ENCODE assay signal across 10 cellular contexts in genomic region chr4:169272265-169272886, GRCh38. TPM values are rescaled to one million over a fixed set of nuclear protein-coding genes. Genes with fewer than 3 reads are reported as not detected.
DNase-seq lines count a peak whose midpoint lies in the region; ATAC-seq, FAIRE-seq and TF ChIP-seq lines count a peak whose summit lies in the region.
"Had no signal": no experiment of that assay in that cellular context is flagged by ENCODE, and none has a peak within 500 bp of the region (broad histone marks: within the 10 kb centered on the region; RNA-seq: fewer than 3 reads in every experiment).

No MANE protein-coding gene starts in this region.

- H2AFZ ChIP-seq in PC-9: peak overlapping the region; percentile 88; the same call in 1 of the 2 replicates

- H3K27ac ChIP-seq in AG04450 (ENCODE audit: low read depth, low read length) (peak overlapping the region; percentile 13), PC-9 (peak overlapping the region; percentile 64)

- intact Hi-C loops in PC-9 (cut with micrococcal nuclease; ENCODE audit: unreplicated experiment): loop anchor here (1.0 to 5.0 kb wide), 6 partner anchors 11 to 260 kb away; partner anchors contain the start of gene CBR4

- CTCF ChIA-PET in AG04450 (lab: Charles Lee): no interaction called here
- CTCF ChIA-PET in PC-9 (lab: Charles Lee): interaction anchor here (0.6 kb wide), 1 partner anchor 239 kb away, joined by 9 read pairs; no protein-coding TSS in a partner anchor

- peak overlapping the region; percentile 91 for H3K4me2 ChIP-seq in PC-9

- no TSS peak for BruUV-seq in PC-9 (replicated peaks; lab: Mats Ljungman, UMichigan)

- H3K4me3 ChIP-seq in AG04450 (ENCODE audit: low read depth, low read length) (0 out of 2 replicates have a peak overlapping the region, but pooled peaks have one; percentile 17), PC-9 (peak overlapping the region; percentile 91; the same call in 1 of the 2 replicates)

- H3K36me3 ChIP-seq in PC-9 (ENCODE audit: low read depth): no peaks in the 10 kb centered on the region

- no peak for TF ChIP-seq CTCF in AG04450 (IDR thresholded peaks at IDR 0.05; ENCODE audit: low read depth, low read length)
- TF ChIP-seq CTCF in PC-9 (conservative IDR thresholded peaks at IDR 0.05): no peak

- DNase-seq in AG04450 (ENCODE audit: low read depth, low spot score) (peak; percentile 49), GM19239 (ENCODE audit: insufficient read length, low spot score) (no peak), PC-9 (peak; percentile 20 to 84), glomerular visceral epithelial cell (ENCODE audit: extremely low spot score) (peak; percentile 52), LoVo (ENCODE audit: low spot score) (no peak), H4 (ENCODE audit: low spot score) (no peak), NCI-H1930 (lab: John Stamatoyannopoulos, UW) (no peak)
- DNase-seq: GF-D8; stimulated activated CD4-positive, alpha-beta T cell treated with anti-CD3 and anti-CD28 coated beads, Interleukin-4, amount 100 ng/mL, for 4 hours had no signal

- H3F3A ChIP-seq in PC-9 (ENCODE audit: insufficient read depth, low read depth): peaks cover 30% of the 10 kb centered on the region

- ATAC-seq in HG03571 (IDR thresholded peaks at IDR 0.05; ENCODE audit: unreplicated experiment): no peak

- H3K9me3 ChIP-seq in AG04450 (ENCODE audit: control insufficient read depth, insufficient read depth, low read length) (no peaks in the 10 kb centered on the region; the same call in 1 of the 2 replicates), PC-9 (ENCODE audit: insufficient read depth, low read depth) (no peaks in the 10 kb centered on the region)

- peaks cover 32% of the 10 kb centered on the region for H3K79me2 ChIP-seq in PC-9 (ENCODE audit: low read depth)

- no peaks in the 10 kb centered on the region for H3K9me2 ChIP-seq in PC-9 (ENCODE audit: insufficient read depth)

- POLR2A ChIA-PET in AG04450 (lab: Yijun Ruan, JAX): interaction anchor here (0.5 to 1.1 kb wide), 2 partner anchors 122 to 262 kb away, joined by 3 read pairs; partner anchors contain the start of gene CBR4
- POLR2A ChIA-PET in PC-9 (lab: Charles Lee; ENCODE audit: unreplicated experiment): interaction anchor here (0.6 to 0.7 kb wide), 3 partner anchors 47 to 202 kb away, joined by 3 to 5 read pairs (median 3); no protein-coding TSS in a partner anchor

- peaks cover 26% of the 10 kb centered on the region for H3K4me1 ChIP-seq in PC-9 (replicated peaks; ENCODE audit: insufficient read depth)

- H4K20me1 ChIP-seq in PC-9 (ENCODE audit: insufficient read depth): no peaks in the 10 kb centered on the region

- FAIRE-seq in GM19239 (lab: Jason Lieb, UNC): peak; percentile 90

- no peaks in the 10 kb centered on the region for H3K27me3 ChIP-seq in AG04450 (ENCODE audit: control insufficient read depth, insufficient read depth, low read length)
- no peaks in the 10 kb centered on the region for H3K27me3 ChIP-seq in PC-9 (ENCODE audit: insufficient read depth, low read depth)

RNA-seq across cellular contexts. Expression of gene SH3RF1, which starts 1.6 kb away (rescaled TPM):
- 10.4 and 11.0 TPM in 2 replicates for polyA plus RNA-seq in AG04450 (2011; rRNA removed)
- 48.5 and 54.1 TPM in 2 replicates for polyA minus RNA-seq in AG04450 (2011; rRNA and poly(A)+ RNA removed)
- 26.4 and 37.4 TPM in 2 replicates for total RNA-seq in PC-9 (2021)
- 2.3 and 4.0 TPM in 2 replicates for total RNA-seq in H4 (2014; rRNA removed; shearing (Covaris generic))

Comparison
In these comparisons a context has a peak if more than half of its experiments do, and no peak if none do; other contexts are left out.
1. DNase-seq: peak in AG04450 (single experiment), PC-9 (2 of 2) and glomerular visceral epithelial cell (single experiment); none in GM19239 (single experiment), LoVo (single experiment), H4 (single experiment) and NCI-H1930 (0 of 2).